In genomic region chr15:89441295-89441762, GRCh38 we compare ENCODE assay signal across 8 cellular contexts. TPM values are rescaled to one million over a fixed set of nuclear protein-coding genes. Genes with fewer than 3 reads are reported as not detected.
DNase-seq lines count a peak whose midpoint lies in the region; ATAC-seq and TF ChIP-seq lines count a peak whose summit lies in the region.

No MANE protein-coding gene starts in this region.

- no peak for DNase-seq in mesenteric fat pad (ENCODE audit: low spot score)
- DNase-seq in stimulated activated CD8-positive, alpha-beta memory T cell treated with anti-CD3 and anti-CD28 coated beads, Interleukin-4, amount 100 ng/mL, for 48 hours, result no peak
- no peak for DNase-seq in nephron progenitor cell
- no peak for DNase-seq in effector memory CD4-positive, alpha-beta T cell

- H3K4me1 Mint-ChIP-seq in brain (peaks cover 55% of the 10 kb centered on the region), nephron progenitor cell (peaks cover 31% of the 10 kb centered on the region)

- TF ChIP-seq CTCF in brain (conservative IDR thresholded peaks at IDR 0.05) (no peak), nephron progenitor cell (IDR thresholded peaks at IDR 0.05) (no peak)

- no peak overlapping the region for H3K4me3 Mint-ChIP-seq in brain
- H3K4me3 Mint-ChIP-seq in nephron progenitor cell, result no peak overlapping the region

- H3K27me3 Mint-ChIP-seq in brain, result peaks cover 8% of the 10 kb centered on the region
- H3K27me3 Mint-ChIP-seq in nephron progenitor cell (ENCODE audit: low read depth, poor library complexity), result peaks cover 43% of the 10 kb centered on the region

- peak; percentile 91 for ATAC-seq in GM18861 (IDR thresholded peaks at IDR 0.05; ENCODE audit: unreplicated experiment)
- peak; percentile 93 for ATAC-seq in GM21717 (IDR thresholded peaks at IDR 0.05; ENCODE audit: unreplicated experiment)
- ATAC-seq in HG03442 (IDR thresholded peaks at IDR 0.05; ENCODE audit: unreplicated experiment), result peak; percentile 95

- H3K27ac Mint-ChIP-seq in brain (peak overlapping the region in 4 of 5 experiments; percentile 45 to 92 (median 78)), nephron progenitor cell (no peak overlapping the region)

- H3K4me3 ChIP-seq in effector memory CD4-positive, alpha-beta T cell (ENCODE audit: insufficient read depth, low read depth, low read length, poor library complexity, severe bottlenecking), result no peak overlapping the region

- no peaks in the 10 kb centered on the region for H3K36me3 ChIP-seq in effector memory CD4-positive, alpha-beta T cell (ENCODE audit: control insufficient read depth, insufficient read depth, low read length)

- H3K36me3 Mint-ChIP-seq in brain (no peaks in the 10 kb centered on the region), nephron progenitor cell (ENCODE audit: low read depth) (no peaks in the 10 kb centered on the region)

- no peak overlapping the region for H3K27ac ChIP-seq in effector memory CD4-positive, alpha-beta T cell (ENCODE audit: insufficient read depth, low read length, poor library complexity, severe bottlenecking)

- no peaks in the 10 kb centered on the region for H3K4me1 ChIP-seq in effector memory CD4-positive, alpha-beta T cell (ENCODE audit: control insufficient read depth, insufficient read depth, low read length, poor library complexity, severe bottlenecking)

- peaks cover 4% of the 10 kb centered on the region for H3K27me3 ChIP-seq in effector memory CD4-positive, alpha-beta T cell (replicated peaks; ENCODE audit: control insufficient read depth, insufficient read depth, low read length, poor library complexity, severe bottlenecking)

- no peaks in the 10 kb centered on the region for H3K9me3 ChIP-seq in effector memory CD4-positive, alpha-beta T cell (ENCODE audit: control insufficient read depth, low read length)

- H3K9me3 Mint-ChIP-seq in brain, result no peaks in the 10 kb centered on the region
- no peaks in the 10 kb centered on the region for H3K9me3 Mint-ChIP-seq in nephron progenitor cell

RNA-seq across cellular contexts. Expression of gene RHCG, which starts 55.1 kb away (rescaled TPM):
- polyA plus RNA-seq in brain (ENCODE audit: insufficient read depth, low read depth, low replicate concordance), result 4.0 TPM
- 5.7 TPM for total RNA-seq in mesenteric fat pad
